8 cellular contexts compared by ENCODE assay signal in the genomic region with DNA sequence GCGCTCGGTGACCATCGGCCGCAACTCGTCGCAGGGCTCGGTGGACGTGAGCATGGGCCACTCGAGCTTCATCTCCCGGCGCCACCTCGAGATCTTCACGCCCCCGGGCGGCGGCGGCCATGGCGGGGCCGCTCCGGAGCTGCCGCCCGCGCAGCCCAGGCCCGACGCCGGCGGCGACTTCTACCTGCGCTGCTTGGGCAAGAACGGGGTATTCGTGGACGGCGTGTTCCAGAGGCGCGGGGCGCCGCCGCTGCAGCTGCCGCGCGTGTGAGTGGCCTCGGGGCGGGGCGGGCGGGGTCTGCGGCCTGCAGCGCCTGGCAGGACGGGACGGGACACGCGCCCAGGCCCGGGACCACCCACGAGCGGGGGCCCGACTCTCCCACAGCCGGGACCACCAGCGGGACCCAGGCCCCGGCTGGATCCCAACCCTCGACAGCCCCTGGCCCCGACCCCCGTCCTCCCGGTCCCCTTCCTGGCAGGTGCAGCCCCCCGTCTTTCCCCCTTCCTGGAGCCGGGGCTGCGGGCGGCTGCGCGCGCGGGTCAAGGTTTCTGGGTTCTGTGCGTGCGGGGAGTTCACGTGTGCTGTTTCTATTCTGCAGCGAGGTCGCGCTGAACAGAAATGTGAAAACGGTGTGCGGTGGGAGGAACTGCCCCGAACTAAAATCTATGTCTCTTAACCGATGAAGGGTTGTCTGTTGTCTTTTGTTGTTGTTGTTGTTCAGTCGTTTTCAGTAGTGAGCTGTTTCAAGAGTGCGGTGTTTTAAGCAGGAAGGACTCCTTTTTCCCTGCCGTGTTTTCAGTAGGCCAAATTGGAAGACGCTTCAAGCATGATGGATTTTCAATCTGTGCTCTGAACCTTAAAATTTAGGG. TPM values are rescaled to one million over a fixed set of nuclear protein-coding genes. Genes with fewer than 3 reads are reported as not detected.
A peak's percentile ranks its signal among the peaks of the same experiment; 100 is the strongest.
DNase-seq lines count a peak whose midpoint lies in the region; ATAC-seq and TF ChIP-seq lines count a peak whose summit lies in the region.

No MANE protein-coding gene starts in this region.

- in situ Hi-C loops in G401 (cut with HindIII; ENCODE audit: low sequenced_read_pairs), result no loop called here

- ATAC-seq in HG02973 (IDR thresholded peaks at IDR 0.05; ENCODE audit: unreplicated experiment) (peak; percentile 22), left lung (peak; percentile 3)

- peak; percentile 42 for DNase-seq in G401 (ENCODE audit: low spot score)
- DNase-seq in T-helper 9 cell, result peak; percentile 30
- peak; percentile 35 for DNase-seq in central memory CD4-positive, alpha-beta T cell
- peak in 1 of 2 donors; percentile 86 for DNase-seq in left lung
- DNase-seq in stimulated activated CD4-positive, alpha-beta T cell treated with anti-CD3 and anti-CD28 coated beads, TNF-alpha, amount 100 ng/mL, for 4 hours (ENCODE audit: low read depth in 3 of 3), result peak; percentile 13 to 20 (median 17)
- DNase-seq in NCI-H187 treated with DMSO at 0.1 percent for 48 hours (lab: John Stamatoyannopoulos, UW), result no peak
- no peak for DNase-seq in NCI-H2081 treated with DMSO at 0.1 percent for 48 hours (lab: John Stamatoyannopoulos, UW)

- H3K9me3 ChIP-seq in left lung, result no peaks in the 10 kb centered on the region

- H3K4me1 ChIP-seq in left lung, result peaks cover 10 to 53% of the 10 kb centered on the region in 2 donors

- peak overlapping the region; percentile 80 to 83 for H3K27ac ChIP-seq in left lung

- intact Hi-C loops in left lung (cut with DNase I), result no loop called here

- H3K27me3 ChIP-seq in left lung, result no peaks in the 10 kb centered on the region

- H3K4me3 ChIP-seq in left lung, result peak overlapping the region; percentile 88 to 89

- H3K36me3 ChIP-seq in left lung, result no peaks in the 10 kb centered on the region

- TF ChIP-seq CTCF in left lung (IDR thresholded peaks at IDR 0.05), result no peak

RNA-seq across cellular contexts. Expression of gene FOXK2, which starts 0.7 kb away (rescaled TPM):
- 52.8 and 57.7 TPM in 2 replicates for total RNA-seq in G401 (2014; rRNA removed; shearing (Covaris generic))
- total RNA-seq in left lung, result 10 to 100 TPM; 50.4 to 57.0 TPM

Comparison
In these comparisons a context has a peak if more than half of its experiments do, and no peak if none do; other contexts are left out.
1. DNase-seq: peak in G401 (single experiment), T-helper 9 cell (single experiment), central memory CD4-positive, alpha-beta T cell (single experiment) and stimulated activated CD4-positive, alpha-beta T cell treated with anti-CD3 and anti-CD28 coated beads, TNF-alpha, amount 100 ng/mL, for 4 hours (3 of 3); none in NCI-H187 treated with DMSO at 0.1 percent for 48 hours (single experiment) and NCI-H2081 treated with DMSO at 0.1 percent for 48 hours (single experiment).